3 cellular contexts compared by ENCODE assay signal in the genomic region with DNA sequence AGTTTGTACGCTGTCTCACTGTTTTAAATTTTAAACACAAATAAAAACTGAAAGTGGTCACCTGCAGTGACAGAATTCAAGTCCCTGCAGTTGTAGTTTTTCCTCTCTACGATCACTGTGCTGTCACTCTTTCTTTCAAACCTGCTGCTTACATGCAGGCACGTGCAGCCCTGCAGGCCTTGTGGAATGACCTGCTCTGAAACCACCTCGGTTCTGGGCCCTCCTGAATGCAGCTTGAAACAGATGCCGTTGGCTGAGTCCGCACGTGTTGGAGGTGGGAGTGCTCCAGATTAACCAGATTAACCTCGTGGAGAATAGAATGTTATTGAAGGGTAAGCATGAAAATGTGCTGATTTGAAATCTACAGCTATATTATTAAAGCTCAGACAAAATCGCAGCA.
TF ChIP-seq lines count a peak whose summit lies in the region.

No MANE protein-coding gene starts in this region.

TF ChIP-seq in HepG2, 621 proteins besides CTCF, POLR2A, EP300 and RAD21:
- 0 out of 2 replicates have a peak, but pooled peaks have one; percentile 5 for TF ChIP-seq BHLHE40 (IDR thresholded peaks at IDR 0.05; ENCODE audit: low read length)
- TF ChIP-seq, protein P1, sequence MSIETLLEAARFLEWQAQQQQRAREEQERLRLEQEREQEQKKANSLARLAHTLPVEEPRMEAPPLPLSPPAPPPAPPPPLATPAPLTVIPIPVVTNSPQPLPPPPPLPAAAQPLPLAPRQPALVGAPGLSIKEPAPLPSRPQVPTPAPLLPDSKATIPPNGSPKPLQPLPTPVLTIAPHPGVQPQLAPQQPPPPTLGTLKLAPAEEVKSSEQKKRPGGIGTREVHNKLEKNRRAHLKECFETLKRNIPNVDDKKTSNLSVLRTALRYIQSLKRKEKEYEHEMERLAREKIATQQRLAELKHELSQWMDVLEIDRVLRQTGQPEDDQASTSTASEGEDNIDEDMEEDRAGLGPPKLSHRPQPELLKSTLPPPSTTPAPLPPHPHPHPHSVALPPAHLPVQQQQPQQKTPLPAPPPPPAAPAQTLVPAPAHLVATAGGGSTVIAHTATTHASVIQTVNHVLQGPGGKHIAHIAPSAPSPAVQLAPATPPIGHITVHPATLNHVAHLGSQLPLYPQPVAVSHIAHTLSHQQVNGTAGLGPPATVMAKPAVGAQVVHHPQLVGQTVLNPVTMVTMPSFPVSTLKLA (IDR thresholded peaks at IDR 0.05), result peak; percentile 21; the same call in 1 of the 2 replicates
- no peak for TF ChIP-seq ZNF382 (CRISPR knock-in tag; IDR thresholded peaks at IDR 0.05; ENCODE audit: borderline replicate concordance)

TF ChIP-seq in H1, 55 proteins besides CTCF, POLR2A, EP300 and RAD21:
- no peak for TF ChIP-seq GABPA (IDR thresholded peaks at IDR 0.05; ENCODE audit: borderline replicate concordance, insufficient read depth, low read length)
- TF ChIP-seq GTF2F1 (IDR thresholded peaks at IDR 0.05; ENCODE audit: borderline replicate concordance, low read depth, low read length), result no peak
- TF ChIP-seq CEBPB (IDR thresholded peaks at IDR 0.05; ENCODE audit: low read depth, low read length), result no peak
- TF ChIP-seq BACH1 (IDR thresholded peaks at IDR 0.05; ENCODE audit: low read length), result no peak
- TF ChIP-seq, protein P2, sequence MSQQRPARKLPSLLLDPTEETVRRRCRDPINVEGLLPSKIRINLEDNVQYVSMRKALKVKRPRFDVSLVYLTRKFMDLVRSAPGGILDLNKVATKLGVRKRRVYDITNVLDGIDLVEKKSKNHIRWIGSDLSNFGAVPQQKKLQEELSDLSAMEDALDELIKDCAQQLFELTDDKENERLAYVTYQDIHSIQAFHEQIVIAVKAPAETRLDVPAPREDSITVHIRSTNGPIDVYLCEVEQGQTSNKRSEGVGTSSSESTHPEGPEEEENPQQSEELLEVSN (IDR thresholded peaks at IDR 0.05), result peak; percentile 47; the same call in 1 of the 2 replicates
- TF ChIP-seq, protein P3, sequence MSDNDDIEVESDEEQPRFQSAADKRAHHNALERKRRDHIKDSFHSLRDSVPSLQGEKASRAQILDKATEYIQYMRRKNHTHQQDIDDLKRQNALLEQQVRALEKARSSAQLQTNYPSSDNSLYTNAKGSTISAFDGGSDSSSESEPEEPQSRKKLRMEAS (IDR thresholded peaks at IDR 0.05), result peak; percentile 75
- TF ChIP-seq JUND (IDR thresholded peaks at IDR 0.05; ENCODE audit: low read length), result no peak

TF ChIP-seq in WTC11, 78 proteins besides CTCF, POLR2A, EP300 and RAD21:
- TF ChIP-seq, protein P4, sequence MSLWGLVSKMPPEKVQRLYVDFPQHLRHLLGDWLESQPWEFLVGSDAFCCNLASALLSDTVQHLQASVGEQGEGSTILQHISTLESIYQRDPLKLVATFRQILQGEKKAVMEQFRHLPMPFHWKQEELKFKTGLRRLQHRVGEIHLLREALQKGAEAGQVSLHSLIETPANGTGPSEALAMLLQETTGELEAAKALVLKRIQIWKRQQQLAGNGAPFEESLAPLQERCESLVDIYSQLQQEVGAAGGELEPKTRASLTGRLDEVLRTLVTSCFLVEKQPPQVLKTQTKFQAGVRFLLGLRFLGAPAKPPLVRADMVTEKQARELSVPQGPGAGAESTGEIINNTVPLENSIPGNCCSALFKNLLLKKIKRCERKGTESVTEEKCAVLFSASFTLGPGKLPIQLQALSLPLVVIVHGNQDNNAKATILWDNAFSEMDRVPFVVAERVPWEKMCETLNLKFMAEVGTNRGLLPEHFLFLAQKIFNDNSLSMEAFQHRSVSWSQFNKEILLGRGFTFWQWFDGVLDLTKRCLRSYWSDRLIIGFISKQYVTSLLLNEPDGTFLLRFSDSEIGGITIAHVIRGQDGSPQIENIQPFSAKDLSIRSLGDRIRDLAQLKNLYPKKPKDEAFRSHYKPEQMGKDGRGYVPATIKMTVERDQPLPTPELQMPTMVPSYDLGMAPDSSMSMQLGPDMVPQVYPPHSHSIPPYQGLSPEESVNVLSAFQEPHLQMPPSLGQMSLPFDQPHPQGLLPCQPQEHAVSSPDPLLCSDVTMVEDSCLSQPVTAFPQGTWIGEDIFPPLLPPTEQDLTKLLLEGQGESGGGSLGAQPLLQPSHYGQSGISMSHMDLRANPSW (CRISPR knock-in tag; conservative IDR thresholded peaks at IDR 0.05; ENCODE audit: low read depth), result no peak
- TF ChIP-seq ZNF396 (CRISPR knock-in tag; IDR thresholded peaks at IDR 0.05; ENCODE audit: borderline replicate concordance) (no peak), ZNF317 (CRISPR knock-in tag; IDR thresholded peaks at IDR 0.05; ENCODE audit: borderline replicate concordance, low read depth) (no peak), MYBL2 (CRISPR knock-in tag; IDR thresholded peaks at IDR 0.05) (no peak), ZNF219 (CRISPR knock-in tag; IDR thresholded peaks at IDR 0.05; ENCODE audit: borderline replicate concordance) (no peak), FOXK1 (CRISPR knock-in tag; IDR thresholded peaks at IDR 0.05) (no peak), JAZF1 (CRISPR knock-in tag; IDR thresholded peaks at IDR 0.05) (no peak), TEAD4 (CRISPR knock-in tag; IDR thresholded peaks at IDR 0.05) (no peak), SP1 (CRISPR knock-in tag; conservative IDR thresholded peaks at IDR 0.05) (no peak)
- TF ChIP-seq, protein P5, sequence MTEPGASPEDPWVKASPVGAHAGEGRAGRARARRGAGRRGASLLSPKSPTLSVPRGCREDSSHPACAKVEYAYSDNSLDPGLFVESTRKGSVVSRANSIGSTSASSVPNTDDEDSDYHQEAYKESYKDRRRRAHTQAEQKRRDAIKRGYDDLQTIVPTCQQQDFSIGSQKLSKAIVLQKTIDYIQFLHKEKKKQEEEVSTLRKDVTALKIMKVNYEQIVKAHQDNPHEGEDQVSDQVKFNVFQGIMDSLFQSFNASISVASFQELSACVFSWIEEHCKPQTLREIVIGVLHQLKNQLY (CRISPR knock-in tag; IDR thresholded peaks at IDR 0.05), result no peak
- TF ChIP-seq, protein P6, sequence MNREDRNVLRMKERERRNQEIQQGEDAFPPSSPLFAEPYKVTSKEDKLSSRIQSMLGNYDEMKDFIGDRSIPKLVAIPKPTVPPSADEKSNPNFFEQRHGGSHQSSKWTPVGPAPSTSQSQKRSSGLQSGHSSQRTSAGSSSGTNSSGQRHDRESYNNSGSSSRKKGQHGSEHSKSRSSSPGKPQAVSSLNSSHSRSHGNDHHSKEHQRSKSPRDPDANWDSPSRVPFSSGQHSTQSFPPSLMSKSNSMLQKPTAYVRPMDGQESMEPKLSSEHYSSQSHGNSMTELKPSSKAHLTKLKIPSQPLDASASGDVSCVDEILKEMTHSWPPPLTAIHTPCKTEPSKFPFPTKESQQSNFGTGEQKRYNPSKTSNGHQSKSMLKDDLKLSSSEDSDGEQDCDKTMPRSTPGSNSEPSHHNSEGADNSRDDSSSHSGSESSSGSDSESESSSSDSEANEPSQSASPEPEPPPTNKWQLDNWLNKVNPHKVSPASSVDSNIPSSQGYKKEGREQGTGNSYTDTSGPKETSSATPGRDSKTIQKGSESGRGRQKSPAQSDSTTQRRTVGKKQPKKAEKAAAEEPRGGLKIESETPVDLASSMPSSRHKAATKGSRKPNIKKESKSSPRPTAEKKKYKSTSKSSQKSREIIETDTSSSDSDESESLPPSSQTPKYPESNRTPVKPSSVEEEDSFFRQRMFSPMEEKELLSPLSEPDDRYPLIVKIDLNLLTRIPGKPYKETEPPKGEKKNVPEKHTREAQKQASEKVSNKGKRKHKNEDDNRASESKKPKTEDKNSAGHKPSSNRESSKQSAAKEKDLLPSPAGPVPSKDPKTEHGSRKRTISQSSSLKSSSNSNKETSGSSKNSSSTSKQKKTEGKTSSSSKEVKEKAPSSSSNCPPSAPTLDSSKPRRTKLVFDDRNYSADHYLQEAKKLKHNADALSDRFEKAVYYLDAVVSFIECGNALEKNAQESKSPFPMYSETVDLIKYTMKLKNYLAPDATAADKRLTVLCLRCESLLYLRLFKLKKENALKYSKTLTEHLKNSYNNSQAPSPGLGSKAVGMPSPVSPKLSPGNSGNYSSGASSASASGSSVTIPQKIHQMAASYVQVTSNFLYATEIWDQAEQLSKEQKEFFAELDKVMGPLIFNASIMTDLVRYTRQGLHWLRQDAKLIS (CRISPR knock-in tag; IDR thresholded peaks at IDR 0.05; ENCODE audit: borderline replicate concordance), result no peak
- TF ChIP-seq, protein P7, sequence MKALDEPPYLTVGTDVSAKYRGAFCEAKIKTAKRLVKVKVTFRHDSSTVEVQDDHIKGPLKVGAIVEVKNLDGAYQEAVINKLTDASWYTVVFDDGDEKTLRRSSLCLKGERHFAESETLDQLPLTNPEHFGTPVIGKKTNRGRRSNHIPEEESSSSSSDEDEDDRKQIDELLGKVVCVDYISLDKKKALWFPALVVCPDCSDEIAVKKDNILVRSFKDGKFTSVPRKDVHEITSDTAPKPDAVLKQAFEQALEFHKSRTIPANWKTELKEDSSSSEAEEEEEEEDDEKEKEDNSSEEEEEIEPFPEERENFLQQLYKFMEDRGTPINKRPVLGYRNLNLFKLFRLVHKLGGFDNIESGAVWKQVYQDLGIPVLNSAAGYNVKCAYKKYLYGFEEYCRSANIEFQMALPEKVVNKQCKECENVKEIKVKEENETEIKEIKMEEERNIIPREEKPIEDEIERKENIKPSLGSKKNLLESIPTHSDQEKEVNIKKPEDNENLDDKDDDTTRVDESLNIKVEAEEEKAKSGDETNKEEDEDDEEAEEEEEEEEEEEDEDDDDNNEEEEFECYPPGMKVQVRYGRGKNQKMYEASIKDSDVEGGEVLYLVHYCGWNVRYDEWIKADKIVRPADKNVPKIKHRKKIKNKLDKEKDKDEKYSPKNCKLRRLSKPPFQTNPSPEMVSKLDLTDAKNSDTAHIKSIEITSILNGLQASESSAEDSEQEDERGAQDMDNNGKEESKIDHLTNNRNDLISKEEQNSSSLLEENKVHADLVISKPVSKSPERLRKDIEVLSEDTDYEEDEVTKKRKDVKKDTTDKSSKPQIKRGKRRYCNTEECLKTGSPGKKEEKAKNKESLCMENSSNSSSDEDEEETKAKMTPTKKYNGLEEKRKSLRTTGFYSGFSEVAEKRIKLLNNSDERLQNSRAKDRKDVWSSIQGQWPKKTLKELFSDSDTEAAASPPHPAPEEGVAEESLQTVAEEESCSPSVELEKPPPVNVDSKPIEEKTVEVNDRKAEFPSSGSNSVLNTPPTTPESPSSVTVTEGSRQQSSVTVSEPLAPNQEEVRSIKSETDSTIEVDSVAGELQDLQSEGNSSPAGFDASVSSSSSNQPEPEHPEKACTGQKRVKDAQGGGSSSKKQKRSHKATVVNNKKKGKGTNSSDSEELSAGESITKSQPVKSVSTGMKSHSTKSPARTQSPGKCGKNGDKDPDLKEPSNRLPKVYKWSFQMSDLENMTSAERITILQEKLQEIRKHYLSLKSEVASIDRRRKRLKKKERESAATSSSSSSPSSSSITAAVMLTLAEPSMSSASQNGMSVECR (CRISPR knock-in tag; IDR thresholded peaks at IDR 0.05; ENCODE audit: borderline replicate concordance), result no peak
- TF ChIP-seq, protein P8, sequence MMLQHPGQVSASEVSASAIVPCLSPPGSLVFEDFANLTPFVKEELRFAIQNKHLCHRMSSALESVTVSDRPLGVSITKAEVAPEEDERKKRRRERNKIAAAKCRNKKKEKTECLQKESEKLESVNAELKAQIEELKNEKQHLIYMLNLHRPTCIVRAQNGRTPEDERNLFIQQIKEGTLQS (CRISPR knock-in tag; conservative IDR thresholded peaks at IDR 0.05), result no peak
- TF ChIP-seq, protein P9, sequence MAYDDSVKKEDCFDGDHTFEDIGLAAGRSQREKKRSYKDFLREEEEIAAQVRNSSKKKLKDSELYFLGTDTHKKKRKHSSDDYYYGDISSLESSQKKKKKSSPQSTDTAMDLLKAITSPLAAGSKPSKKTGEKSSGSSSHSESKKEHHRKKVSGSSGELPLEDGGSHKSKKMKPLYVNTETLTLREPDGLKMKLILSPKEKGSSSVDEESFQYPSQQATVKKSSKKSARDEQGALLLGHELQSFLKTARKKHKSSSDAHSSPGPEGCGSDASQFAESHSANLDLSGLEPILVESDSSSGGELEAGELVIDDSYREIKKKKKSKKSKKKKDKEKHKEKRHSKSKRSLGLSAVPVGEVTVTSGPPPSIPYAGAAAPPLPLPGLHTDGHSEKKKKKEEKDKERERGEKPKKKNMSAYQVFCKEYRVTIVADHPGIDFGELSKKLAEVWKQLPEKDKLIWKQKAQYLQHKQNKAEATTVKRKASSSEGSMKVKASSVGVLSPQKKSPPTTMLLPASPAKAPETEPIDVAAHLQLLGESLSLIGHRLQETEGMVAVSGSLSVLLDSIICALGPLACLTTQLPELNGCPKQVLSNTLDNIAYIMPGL (CRISPR knock-in tag; IDR thresholded peaks at IDR 0.05), result no peak
TF ChIP-seq in WTC11: peak in this region for 0.
